12 cellular contexts compared by ENCODE assay signal in the genomic region with DNA sequence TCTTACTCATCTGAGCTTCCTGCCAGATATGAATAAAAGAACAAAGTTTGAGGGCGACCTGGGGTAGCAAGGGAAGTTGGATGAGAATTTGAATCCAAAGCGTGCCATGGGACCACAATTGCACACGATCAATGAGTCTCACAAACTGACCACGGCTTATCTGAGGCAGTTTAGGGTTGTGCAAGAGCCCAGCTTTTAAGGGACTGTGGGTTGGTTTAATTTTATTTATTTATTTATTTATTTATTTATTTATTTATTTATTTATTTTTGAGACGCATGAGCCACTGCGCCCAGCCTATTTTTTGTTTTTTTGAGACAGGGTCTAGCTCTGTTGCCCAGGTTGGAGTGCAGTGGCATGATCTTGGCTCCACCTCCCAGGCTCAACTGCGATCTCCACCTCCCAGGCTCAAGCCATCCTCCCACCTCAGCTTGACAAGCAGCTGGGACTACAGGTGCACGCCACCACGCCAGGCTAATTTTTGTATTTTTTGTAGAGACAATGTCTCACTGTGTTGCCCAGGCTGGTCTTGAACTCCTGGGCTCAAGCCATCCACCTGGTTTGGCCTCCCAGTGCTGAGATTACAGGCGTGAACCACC. TPM values are rescaled to one million over a fixed set of nuclear protein-coding genes. Genes with fewer than 3 reads are reported as not detected.
DNase-seq lines count a peak whose midpoint lies in the region; ATAC-seq and TF ChIP-seq lines count a peak whose summit lies in the region.
"Had no signal": no experiment of that assay in that cellular context is flagged by ENCODE, and none has a peak within 500 bp of the region (broad histone marks: within the 10 kb centered on the region; RNA-seq: fewer than 3 reads in every experiment).

No MANE protein-coding gene starts in this region.

- H3K4me3 Mint-ChIP-seq in activated T-cell treated with anti-CD3 and anti-CD28 coated beads, Interleukin-2, amount 50 U/mL, for 24 hours = peak overlapping the region; percentile 87
- H3K4me3 Mint-ChIP-seq in effector memory CD8-positive, alpha-beta T cell = peak overlapping the region; percentile 91 to 95
- peak overlapping the region; percentile 88 for H3K4me3 Mint-ChIP-seq in neural progenitor cell

- H3K27ac ChIP-seq in OCI-LY3 (ENCODE audit: low read length) = no peak overlapping the region
- no peak overlapping the region for H3K27ac ChIP-seq in neural progenitor cell

- peaks cover 34% of the 10 kb centered on the region for H3F3A ChIP-seq in neural progenitor cell (ENCODE audit: low read depth)

- no peaks in the 10 kb centered on the region for H3K27me3 Mint-ChIP-seq in activated T-cell treated with anti-CD3 and anti-CD28 coated beads, Interleukin-2, amount 50 U/mL, for 24 hours
- no peaks in the 10 kb centered on the region for H3K27me3 Mint-ChIP-seq in effector memory CD8-positive, alpha-beta T cell
- H3K27me3 Mint-ChIP-seq in neural progenitor cell (ENCODE audit: insufficient read depth, low read depth) = peaks cover 10% of the 10 kb centered on the region

- no peaks in the 10 kb centered on the region for H3K9me3 ChIP-seq in OCI-LY3 (ENCODE audit: insufficient read depth, low read length)
- no peaks in the 10 kb centered on the region for H3K9me3 ChIP-seq in neural progenitor cell (ENCODE audit: low read depth)

- TF ChIP-seq CTCF in OCI-LY3 (IDR thresholded peaks at IDR 0.05; ENCODE audit: low read depth, low read length) (no peak), neural progenitor cell (IDR thresholded peaks at IDR 0.05) (no peak)

- peak overlapping the region; percentile 89 for H3K4me3 ChIP-seq in OCI-LY3 (ENCODE audit: low read length)
- no peak overlapping the region for H3K4me3 ChIP-seq in neural progenitor cell

- no peak for DNase-seq in activated T-cell treated with anti-CD3 and anti-CD28 coated beads, Interleukin-2, amount 50 U/mL, for 24 hours
- DNase-seq in activated T-cell treated with anti-CD3 and anti-CD28 coated beads, Interleukin-2, amount 50 U/mL, for 48 hours = no peak
- no peak for DNase-seq in effector memory CD8-positive, alpha-beta T cell
- DNase-seq in neural progenitor cell (ENCODE audit: low spot score) = no peak
- DNase-seq in AG08396 (ENCODE audit: low spot score) = no peak
- no peak for DNase-seq in DMS53 treated with DMSO at 0.1 percent for 48 hours (lab: John Stamatoyannopoulos, UW; ENCODE audit: unreplicated experiment)
- no peak for DNase-seq in C1 segment of cervical spinal cord (lab: John Stamatoyannopoulos, UW)
- DNase-seq: DMS79 treated with DMSO at 0.1 percent for 48 hours; stimulated activated CD4-positive, alpha-beta T cell treated with anti-CD3 and anti-CD28 coated beads, Interleukin-4, amount 100 ng/mL, for 1 hour; stimulated activated naive CD4-positive, alpha-beta T cell had no signal

- H2AFZ ChIP-seq in OCI-LY3 (ENCODE audit: low read depth, low read length) (peak overlapping the region; percentile 92; the same call in 1 of the 2 replicates), neural progenitor cell (replicated peaks) (no peak overlapping the region)

- H4K20me1 ChIP-seq in OCI-LY3 (ENCODE audit: insufficient read depth, low read length) (no peaks in the 10 kb centered on the region), neural progenitor cell (ENCODE audit: low read depth) (no peaks in the 10 kb centered on the region)

- no peak overlapping the region for H3K27ac Mint-ChIP-seq in activated T-cell treated with anti-CD3 and anti-CD28 coated beads, Interleukin-2, amount 50 U/mL, for 24 hours
- no peak overlapping the region for H3K27ac Mint-ChIP-seq in effector memory CD8-positive, alpha-beta T cell
- no peak overlapping the region for H3K27ac Mint-ChIP-seq in neural progenitor cell

- peaks cover 5% of the 10 kb centered on the region; the same call in 1 of the 2 replicates for H3K27me3 ChIP-seq in OCI-LY3 (ENCODE audit: low read depth, low read length)
- H3K27me3 ChIP-seq in neural progenitor cell = peaks cover 14% of the 10 kb centered on the region

- H3K79me2 ChIP-seq in OCI-LY3 (ENCODE audit: low read length) = no peaks in the 10 kb centered on the region
- no peaks in the 10 kb centered on the region for H3K79me2 ChIP-seq in neural progenitor cell (ENCODE audit: low read depth)

- H3K4me2 ChIP-seq in OCI-LY3 (ENCODE audit: low read length) = peak overlapping the region; percentile 96
- no peak overlapping the region for H3K4me2 ChIP-seq in neural progenitor cell

- H3K9me3 Mint-ChIP-seq in activated T-cell treated with anti-CD3 and anti-CD28 coated beads, Interleukin-2, amount 50 U/mL, for 24 hours = no peaks in the 10 kb centered on the region
- H3K9me3 Mint-ChIP-seq in effector memory CD8-positive, alpha-beta T cell = no peaks in the 10 kb centered on the region
- peaks cover 2% of the 10 kb centered on the region for H3K9me3 Mint-ChIP-seq in neural progenitor cell

- no peak overlapping the region for H3K9ac ChIP-seq in OCI-LY3 (ENCODE audit: low read length)
- H3K9ac ChIP-seq in neural progenitor cell = no peak overlapping the region

- peaks cover 10% of the 10 kb centered on the region for H3K4me1 Mint-ChIP-seq in activated T-cell treated with anti-CD3 and anti-CD28 coated beads, Interleukin-2, amount 50 U/mL, for 24 hours (ENCODE audit: low read depth)
- peaks cover 5 to 6% of the 10 kb centered on the region in 2 donors for H3K4me1 Mint-ChIP-seq in effector memory CD8-positive, alpha-beta T cell (ENCODE audit: low read depth in 2 of 2)
- peaks cover 4% of the 10 kb centered on the region for H3K4me1 Mint-ChIP-seq in neural progenitor cell

- H3K36me3 Mint-ChIP-seq in activated T-cell treated with anti-CD3 and anti-CD28 coated beads, Interleukin-2, amount 50 U/mL, for 24 hours (ENCODE audit: low read depth) = peaks cover 3% of the 10 kb centered on the region
- peaks cover 5% of the 10 kb centered on the region for H3K36me3 Mint-ChIP-seq in effector memory CD8-positive, alpha-beta T cell (ENCODE audit: insufficient read depth)
- H3K36me3 Mint-ChIP-seq in neural progenitor cell = no peaks in the 10 kb centered on the region

- H3K4me1 ChIP-seq in OCI-LY3 (ENCODE audit: low read length) = peaks cover 10% of the 10 kb centered on the region
- H3K4me1 ChIP-seq in neural progenitor cell = peaks cover 6% of the 10 kb centered on the region

- H3K36me3 ChIP-seq in OCI-LY3 (replicated peaks; ENCODE audit: low read depth, low read length) = no peaks in the 10 kb centered on the region
- H3K36me3 ChIP-seq in neural progenitor cell = no peaks in the 10 kb centered on the region

- no peak for ATAC-seq in effector memory CD8-positive, alpha-beta T cell (replicated peaks)

RNA-seq across cellular contexts. Expression of a gene that starts 1.1 kb away (rescaled TPM):
- 1.1 and 2.2 TPM in 2 replicates for total RNA-seq in neural progenitor cell (ENCODE audit: low replicate concordance)

RNA-seq across cellular contexts. Expression of a gene that starts 1.8 kb away (rescaled TPM):
- total RNA-seq in neural progenitor cell (ENCODE audit: low replicate concordance) = 0.12 and 0.13 TPM in 2 replicates
- total RNA-seq: chondrocyte had no signal

RNA-seq across cellular contexts. Expression of a gene that starts 51.9 kb away (rescaled TPM):
- total RNA-seq in neural progenitor cell (ENCODE audit: low replicate concordance) = 0.06 and 0.12 TPM in 2 replicates
